In the genomic region with DNA sequence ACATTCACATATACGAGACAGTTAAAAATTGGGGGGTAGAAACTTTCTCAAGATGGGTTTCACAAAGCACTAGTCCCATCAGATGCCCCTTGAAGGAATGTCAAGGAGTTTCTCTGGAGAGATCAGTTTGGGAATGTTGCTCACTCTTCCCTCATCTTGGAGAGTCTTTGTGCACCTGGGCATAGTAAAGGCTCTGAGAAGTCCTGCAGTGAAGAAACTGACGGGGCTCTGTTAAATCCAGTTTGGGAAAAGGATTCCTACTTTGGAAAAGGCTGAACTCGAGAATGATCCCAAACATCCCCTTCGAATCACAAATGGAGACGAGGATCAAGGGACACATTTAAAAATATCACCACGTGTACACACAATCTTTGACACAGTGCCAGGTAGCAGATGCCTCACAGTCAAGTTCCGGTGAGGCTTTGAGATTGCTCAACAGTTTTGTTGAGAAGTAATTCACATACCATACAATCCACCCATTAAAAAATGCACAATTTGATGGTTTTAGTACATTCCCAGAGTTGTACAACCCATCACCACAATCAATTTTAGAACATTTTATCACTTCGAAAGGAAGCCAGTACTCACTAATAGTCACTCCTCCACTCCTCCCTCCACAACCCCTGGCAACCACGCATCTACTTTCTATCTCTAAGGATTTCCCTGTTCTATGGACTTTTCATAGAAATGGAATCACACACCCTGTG, we compare ENCODE assay signal across 19 cellular contexts.
DNase-seq lines count a peak whose midpoint lies in the region; ATAC-seq, FAIRE-seq and TF ChIP-seq lines count a peak whose summit lies in the region.
"Had no signal": no experiment of that assay in that cellular context is flagged by ENCODE, and none has a peak within 500 bp of the region (broad histone marks: within the 10 kb centered on the region; RNA-seq: fewer than 3 reads in every experiment).

No MANE protein-coding gene starts in this region.

- H3K27me3 Mint-ChIP-seq in activated T-cell treated with anti-CD3 and anti-CD28 coated beads, Interleukin-2, amount 50 U/mL, for 72 hours (ENCODE audit: low read depth) = peaks cover 18% of the 10 kb centered on the region

- TF ChIP-seq RAD21 in SK-N-SH (IDR thresholded peaks at IDR 0.05; ENCODE audit: low read length) = no peak

- H3K9me3 ChIP-seq in mammary epithelial cell (replicated peaks; ENCODE audit: insufficient read depth, low read length) (no peaks in the 10 kb centered on the region), SK-N-SH (no peaks in the 10 kb centered on the region)
- H3K9me3 ChIP-seq: body of pancreas, left lung, MG63, ovary, thoracic aorta had no signal

- 67% methylated on average over 8 of the region's 9 CpGs for WGBS in mammary epithelial cell (ENCODE audit: low coverage, missing lambda C conversion rate)
- WGBS in SK-N-SH (ENCODE audit: low lambda C conversion rate) = 27% methylated on average over 9 of the region's 9 CpGs

- POLR2A ChIA-PET in BJ (lab: Charles Lee) = no interaction called here
- POLR2A ChIA-PET in SK-N-SH (lab: Yijun Ruan, JAX) = no interaction called here

- no peaks in the 10 kb centered on the region for H3K36me3 ChIP-seq in BJ (ENCODE audit: control insufficient read depth, insufficient read depth, low read length)
- no peaks in the 10 kb centered on the region for H3K36me3 ChIP-seq in mammary epithelial cell (ENCODE audit: insufficient read depth, low read length)
- no peaks in the 10 kb centered on the region for H3K36me3 ChIP-seq in SK-N-SH (replicated peaks in 1 of 2; ENCODE audit: control insufficient read depth in 1 of 2, insufficient read depth in 2 of 2, low read length in 1 of 2)
- H3K36me3 ChIP-seq: left lung, MG63, ovary, thoracic aorta had no signal

- H3K4me1 ChIP-seq in mammary epithelial cell (ENCODE audit: insufficient read depth, low read length) (peaks cover 7% of the 10 kb centered on the region), SK-N-SH (ENCODE audit: control insufficient read depth in 1 of 2, insufficient read depth in 2 of 2, low read depth in 1 of 2, low read length in 1 of 2) (no peaks in the 10 kb centered on the region)
- H3K4me1 ChIP-seq: body of pancreas, left lung had no signal

- H3K27ac Mint-ChIP-seq in activated T-cell treated with anti-CD3 and anti-CD28 coated beads, Interleukin-2, amount 50 U/mL, for 72 hours = no peak overlapping the region
- H3K27ac Mint-ChIP-seq: CD14-positive monocyte had no signal

- H4K20me1 ChIP-seq in mammary epithelial cell (ENCODE audit: insufficient read depth, low read length) = no peaks in the 10 kb centered on the region
- H4K20me1 ChIP-seq in SK-N-SH (ENCODE audit: insufficient read depth) = no peaks in the 10 kb centered on the region

- no peak overlapping the region for H3K4me3 Mint-ChIP-seq in activated T-cell treated with anti-CD3 and anti-CD28 coated beads, Interleukin-2, amount 50 U/mL, for 72 hours
- H3K4me3 Mint-ChIP-seq: CD14-positive monocyte had no signal

- H3K79me2 ChIP-seq in mammary epithelial cell (ENCODE audit: insufficient read depth, low read length) (no peaks in the 10 kb centered on the region), SK-N-SH (ENCODE audit: insufficient read depth) (no peaks in the 10 kb centered on the region)

- H3K27me3 ChIP-seq in BJ (ENCODE audit: control insufficient read depth, insufficient read depth, low read length) (peaks cover 10% of the 10 kb centered on the region), mammary epithelial cell (ENCODE audit: insufficient read depth, low read length) (no peaks in the 10 kb centered on the region), SK-N-SH (ENCODE audit: insufficient read depth) (peaks cover 75% of the 10 kb centered on the region)
- H3K27me3 ChIP-seq: body of pancreas, MG63, ovary had no signal

- no peaks in the 10 kb centered on the region for H3K36me3 Mint-ChIP-seq in activated T-cell treated with anti-CD3 and anti-CD28 coated beads, Interleukin-2, amount 50 U/mL, for 72 hours (ENCODE audit: insufficient read depth in 2 of 2)
- H3K36me3 Mint-ChIP-seq: CD14-positive monocyte had no signal

- dilution Hi-C loops in mammary epithelial cell (cut with HindIII; ENCODE audit: low sequenced_read_pairs) = no loop called here

- H3K4me1 Mint-ChIP-seq in activated T-cell treated with anti-CD3 and anti-CD28 coated beads, Interleukin-2, amount 50 U/mL, for 72 hours (ENCODE audit: low read depth) = no peaks in the 10 kb centered on the region
- H3K4me1 Mint-ChIP-seq: CD14-positive monocyte had no signal

- peak overlapping the region; percentile 16 for H3K27ac ChIP-seq in mammary epithelial cell (ENCODE audit: insufficient read depth, low read depth, low read length)
- H3K27ac ChIP-seq in SK-N-SH (ENCODE audit: low read depth in 2 of 2, low read length in 1 of 2) = no peak overlapping the region
- H3K27ac ChIP-seq: body of pancreas, dorsolateral prefrontal cortex, left lung, ovary, thoracic aorta had no signal

- TF ChIP-seq CTCF in BJ (IDR thresholded peaks at IDR 0.05; ENCODE audit: insufficient read depth, low read depth, low read length) (no peak), mammary epithelial cell (conservative IDR thresholded peaks at IDR 0.05 in 1 of 2, IDR thresholded peaks at IDR 0.05 in 1 of 2; ENCODE audit: extremely low read depth in 1 of 2, insufficient read depth in 1 of 2, low read depth in 1 of 2, low read length in 2 of 2) (no peak), SK-N-SH (IDR thresholded peaks at IDR 0.05) (no peak)

- FAIRE-seq in HTR-8/SVneo (lab: Jason Lieb, UNC) = peak; percentile 13
- FAIRE-seq: small intestine had no signal

- in situ Hi-C loops in mammary epithelial cell (cut with MboI; ENCODE audit: low sequenced_read_pairs in 2 of 2) = no loop called here

- CTCF ChIA-PET in BJ (lab: Yijun Ruan, JAX) (interaction anchor here (1.1 to 1.7 kb wide), 3 partner anchors 36 to 233 kb away, joined by 3 to 5 read pairs (median 4); no protein-coding TSS in a partner anchor), mammary epithelial cell (lab: Charles Lee; ENCODE audit: low non-redundant PET) (no interaction called here), SK-N-SH (lab: Yijun Ruan, JAX) (no interaction called here)

- no peak overlapping the region for H3K9ac ChIP-seq in mammary epithelial cell (ENCODE audit: insufficient read depth, low read length)
- H3K9ac ChIP-seq in SK-N-SH = no peak overlapping the region

- no peak overlapping the region for H3K4me2 ChIP-seq in mammary epithelial cell (ENCODE audit: insufficient read depth, low read depth, low read length)
- H3K4me2 ChIP-seq in SK-N-SH = no peak overlapping the region

- H3K4me3 ChIP-seq in BJ (ENCODE audit: low read depth, low read length) (no peak overlapping the region), mammary epithelial cell (replicated peaks in 1 of 3; ENCODE audit: insufficient read depth in 1 of 3, low read depth in 2 of 3, low read length in 3 of 3) (no peak overlapping the region), SK-N-SH (ENCODE audit: low read depth in 2 of 2, low read length in 1 of 2) (no peak overlapping the region)
- H3K4me3 ChIP-seq: body of pancreas, dorsolateral prefrontal cortex, left lung, MG63, ovary, thoracic aorta had no signal

- intact Hi-C loops in mammary epithelial cell (cut with micrococcal nuclease) = no loop called here

- no peaks in the 10 kb centered on the region for H3K9me2 ChIP-seq in SK-N-SH

- TF ChIP-seq EP300 in SK-N-SH (IDR thresholded peaks at IDR 0.05; ENCODE audit: borderline replicate concordance in 1 of 2, low read depth in 1 of 2, low read length in 1 of 2) = no peak

- H3F3A ChIP-seq in SK-N-SH (replicated peaks; ENCODE audit: insufficient read depth) = no peaks in the 10 kb centered on the region

- DNase-seq in BJ (ENCODE audit: low read depth) (peak; percentile 60), HTR-8/SVneo (ENCODE audit: insufficient read length, low spot score) (no peak), mammary epithelial cell (peak; percentile 56), mesenteric fat pad (ENCODE audit: low spot score) (peak; percentile 53), SK-N-SH (no peak), islet precursor cell (no peak)
- DNase-seq in effector CD4-positive, alpha-beta T cell = no peak
- DNase-seq in activated T-cell treated with anti-CD3 and anti-CD28 coated beads, Interleukin-2, amount 50 U/mL, for 72 hours = no peak
- DNase-seq: activated gamma-delta T cell treated with Interleukin-2 at 50 U/mL for 16 hours; body of pancreas; dorsolateral prefrontal cortex; ovary; small intestine; stimulated activated CD4-positive, alpha-beta T cell treated with anti-CD3 and anti-CD28 coated beads, Interleukin-4, amount 100 ng/mL, for 4 hours had no signal

- ATAC-seq in activated T-cell treated with anti-CD3 and anti-CD28 coated beads, Interleukin-2, amount 50 U/mL, for 72 hours (replicated peaks in 1 of 2) = no peak
- ATAC-seq: activated CD4-positive, CD25-positive, alpha-beta regulatory T cell treated with anti-CD3 and anti-CD28 coated beads, Interleukin-2, amount 50 U/mL, for 24 hours; body of pancreas; left lung had no signal

- H2AFZ ChIP-seq in mammary epithelial cell (ENCODE audit: low read depth, low read length) = no peak overlapping the region
- no peak overlapping the region for H2AFZ ChIP-seq in SK-N-SH (ENCODE audit: low read depth)

- no TSS peak for BruUV-seq in mammary epithelial cell (replicated peaks; lab: Mats Ljungman, UMichigan)

- H3K9me3 Mint-ChIP-seq in activated T-cell treated with anti-CD3 and anti-CD28 coated beads, Interleukin-2, amount 50 U/mL, for 72 hours = no peaks in the 10 kb centered on the region
- H3K9me3 Mint-ChIP-seq: CD14-positive monocyte had no signal

TF ChIP-seq in SK-N-SH, 30 proteins besides CTCF, POLR2A, EP300 and RAD21 (continues in another document):
- TF ChIP-seq RCOR1 (IDR thresholded peaks at IDR 0.05; ENCODE audit: low read length) (no peak), SMC3 (IDR thresholded peaks at IDR 0.05; ENCODE audit: low read depth, low read length) (no peak), JUND (IDR thresholded peaks at IDR 0.05) (no peak), USF2 (IDR thresholded peaks at IDR 0.05; ENCODE audit: borderline replicate concordance, low read depth, low read length) (no peak), CHD2 (IDR thresholded peaks at IDR 0.05; ENCODE audit: low read length, partially characterized antibody) (no peak), MEF2A (IDR thresholded peaks at IDR 0.05; ENCODE audit: borderline replicate concordance, low read depth) (no peak), FOXJ3 (CRISPR knock-in tag; IDR thresholded peaks at IDR 0.05) (no peak), RFX5 (IDR thresholded peaks at IDR 0.05; ENCODE audit: low read length) (no peak), SIN3A (IDR thresholded peaks at IDR 0.05; ENCODE audit: borderline replicate concordance, low read depth, low read length) (no peak)

Comparison
In these comparisons a context has a peak if more than half of its experiments do, and no peak if none do; other contexts are left out.
1. DNase-seq: peak in BJ (single experiment), mammary epithelial cell (single experiment) and mesenteric fat pad (single experiment); none in HTR-8/SVneo (single experiment), SK-N-SH (single experiment), islet precursor cell (single experiment), effector CD4-positive, alpha-beta T cell (single experiment) and activated T-cell treated with anti-CD3 and anti-CD28 coated beads, Interleukin-2, amount 50 U/mL, for 72 hours (0 of 2).